ENCODE assay signal across 10 cellular contexts in genomic region chr11:6705905-6706535, GRCh38. TPM values are rescaled to one million over a fixed set of nuclear protein-coding genes. Genes with fewer than 3 reads are reported as not detected.
DNase-seq lines count a peak whose midpoint lies in the region; ATAC-seq lines count a peak whose summit lies in the region.
"Had no signal": no experiment of that assay in that cellular context is flagged by ENCODE, and none has a peak within 500 bp of the region (broad histone marks: within the 10 kb centered on the region; RNA-seq: fewer than 3 reads in every experiment).

No MANE protein-coding gene starts in this region.

- H2AFZ ChIP-seq in trophoblast cell (ENCODE audit: insufficient read depth, low read length, poor library complexity), result no peak overlapping the region

- no peak overlapping the region for H2BK120ac ChIP-seq in trophoblast cell (ENCODE audit: insufficient read depth, low read length, poor library complexity)

- no peak overlapping the region for H3K18ac ChIP-seq in trophoblast cell (ENCODE audit: low read length)

- H3K4me3 ChIP-seq in trophoblast cell (ENCODE audit: low read depth, low read length), result no peak overlapping the region
- H3K4me3 ChIP-seq: BLaER1 had no signal

- no peaks in the 10 kb centered on the region for H3K36me3 ChIP-seq in trophoblast cell (ENCODE audit: control insufficient read depth in 1 of 2, insufficient read depth in 2 of 2, low read length in 2 of 2)
- H3K36me3 ChIP-seq: BLaER1 had no signal

- no peaks in the 10 kb centered on the region for H3K9me3 Mint-ChIP-seq in activated T-helper 2 cell treated with anti-CD3 and anti-CD28 coated beads, Interferon-gamma antibody, Interleukin-2, Interleukin-4, amounts not matched to agents 10 μg/mL and 5 μg/mL and 100 μg/mL, durations not matched to agents 14 hours and 24 hours and 36 hours
- H3K9me3 Mint-ChIP-seq: activated naive CD8-positive, alpha-beta T cell treated with anti-CD3 and anti-CD28 coated beads, Interleukin-2, amount 10 ng/mL, durations not matched to agents 7 days and 5 days had no signal

- no peak overlapping the region for H3K27ac ChIP-seq in trophoblast cell (ENCODE audit: low read depth, low read length)
- H3K27ac ChIP-seq: BLaER1 had no signal

- ATAC-seq in HG02678 (IDR thresholded peaks at IDR 0.05; ENCODE audit: unreplicated experiment), result no peak

- intact Hi-C loops in activated T-helper 2 cell treated with anti-CD3 and anti-CD28 coated beads, Interferon-gamma antibody, Interleukin-2, Interleukin-4, amounts not matched to agents 10 μg/mL and 5 μg/mL and 100 μg/mL, durations not matched to agents 14 hours and 24 hours and 36 hours (cut with micrococcal nuclease), result loop anchor here (1.0 kb wide), 1 partner anchor 175 kb away; no protein-coding TSS in a partner anchor

- H4K12ac ChIP-seq in trophoblast cell (ENCODE audit: low read depth, low read length), result no peak overlapping the region

- no peaks in the 10 kb centered on the region for H3K27me3 Mint-ChIP-seq in activated T-helper 2 cell treated with anti-CD3 and anti-CD28 coated beads, Interferon-gamma antibody, Interleukin-2, Interleukin-4, amounts not matched to agents 10 μg/mL and 5 μg/mL and 100 μg/mL, durations not matched to agents 14 hours and 24 hours and 36 hours (ENCODE audit: low read depth)
- H3K27me3 Mint-ChIP-seq: activated naive CD8-positive, alpha-beta T cell treated with anti-CD3 and anti-CD28 coated beads, Interleukin-2, amount 10 ng/mL, durations not matched to agents 7 days and 5 days had no signal

- H3K27me3 ChIP-seq in trophoblast cell (ENCODE audit: insufficient read depth, low read length), result no peaks in the 10 kb centered on the region
- H3K27me3 ChIP-seq: BLaER1 had no signal

- H2AK5ac ChIP-seq in trophoblast cell (ENCODE audit: low read length), result no peak overlapping the region

- DNase-seq in DMS 273 (lab: John Stamatoyannopoulos, UW; ENCODE audit: unreplicated experiment), result peak; percentile 67
- no peak for DNase-seq in DMS 273 treated with DMSO at 0.1 percent for 48 hours (lab: John Stamatoyannopoulos, UW)
- DNase-seq in HCEC 1CT, result peak; percentile 57
- peak; percentile 5 to 43 for DNase-seq in NOMO-1 (lab: John Stamatoyannopoulos, UW; ENCODE audit: unreplicated experiment in 2 of 2)
- DNase-seq in activated T-helper 2 cell treated with anti-CD3 and anti-CD28 coated beads, Interferon-gamma antibody, Interleukin-2, Interleukin-4, amounts not matched to agents 10 μg/mL and 5 μg/mL and 100 μg/mL, durations not matched to agents 14 hours and 24 hours and 36 hours (ENCODE audit: low spot score), result peak; percentile 16
- DNase-seq in germinal center (ENCODE audit: low spot score), result peak; percentile 51
- DNase-seq in trophoblast cell, result peak; percentile 49 to 85
- DNase-seq: activated naive CD8-positive, alpha-beta T cell treated with anti-CD3 and anti-CD28 coated beads, Interleukin-2, amount 10 ng/mL, durations not matched to agents 7 days and 5 days had no signal

- no CpG with 5 or more reads among the region's 7 CpGs for WGBS in trophoblast cell (ENCODE audit: extremely low coverage, insufficient coverage, insufficient read length)

- H2BK5ac ChIP-seq in trophoblast cell (ENCODE audit: low read depth, low read length, poor library complexity), result no peak overlapping the region

- no peak overlapping the region for H4K91ac ChIP-seq in trophoblast cell (ENCODE audit: low read depth, low read length)

- no peak overlapping the region for H3K27ac Mint-ChIP-seq in activated T-helper 2 cell treated with anti-CD3 and anti-CD28 coated beads, Interferon-gamma antibody, Interleukin-2, Interleukin-4, amounts not matched to agents 10 μg/mL and 5 μg/mL and 100 μg/mL, durations not matched to agents 14 hours and 24 hours and 36 hours

- no peaks in the 10 kb centered on the region for H3K4me1 ChIP-seq in trophoblast cell (ENCODE audit: control insufficient read depth in 1 of 2, insufficient read depth in 2 of 2, low read length in 2 of 2)
- H3K4me1 ChIP-seq: BLaER1 had no signal

- H3K23ac ChIP-seq in trophoblast cell (ENCODE audit: low read length), result no peak overlapping the region

- H3K4me3 Mint-ChIP-seq in activated T-helper 2 cell treated with anti-CD3 and anti-CD28 coated beads, Interferon-gamma antibody, Interleukin-2, Interleukin-4, amounts not matched to agents 10 μg/mL and 5 μg/mL and 100 μg/mL, durations not matched to agents 14 hours and 24 hours and 36 hours (ENCODE audit: low read depth), result no peak overlapping the region
- H3K4me3 Mint-ChIP-seq: activated naive CD8-positive, alpha-beta T cell treated with anti-CD3 and anti-CD28 coated beads, Interleukin-2, amount 10 ng/mL, durations not matched to agents 7 days and 5 days had no signal

- no peak overlapping the region for H2BK12ac ChIP-seq in trophoblast cell (ENCODE audit: low read length)

- H4K8ac ChIP-seq in trophoblast cell (ENCODE audit: low read depth, low read length), result no peak overlapping the region

- no peak overlapping the region for H3K4ac ChIP-seq in trophoblast cell (ENCODE audit: low read depth, low read length)

- H3K4me2 ChIP-seq in trophoblast cell (ENCODE audit: low read length), result no peak overlapping the region
- H3K4me2 ChIP-seq: BLaER1 had no signal

- no peaks in the 10 kb centered on the region for H3K9me3 ChIP-seq in trophoblast cell (ENCODE audit: insufficient read depth, low read depth, low read length)
- H3K9me3 ChIP-seq: BLaER1 had no signal

- H3K79me2 ChIP-seq in trophoblast cell (ENCODE audit: control insufficient read depth, insufficient read depth, low read length, poor library complexity), result no peaks in the 10 kb centered on the region

- H3K9ac ChIP-seq in trophoblast cell (ENCODE audit: low read length), result no peak overlapping the region
- H3K9ac ChIP-seq: BLaER1 had no signal

- no peak overlapping the region for H3K14ac ChIP-seq in trophoblast cell (ENCODE audit: low read length)

- peaks cover 8% of the 10 kb centered on the region for H3K4me1 Mint-ChIP-seq in activated T-helper 2 cell treated with anti-CD3 and anti-CD28 coated beads, Interferon-gamma antibody, Interleukin-2, Interleukin-4, amounts not matched to agents 10 μg/mL and 5 μg/mL and 100 μg/mL, durations not matched to agents 14 hours and 24 hours and 36 hours (ENCODE audit: low read depth)
- H3K4me1 Mint-ChIP-seq: activated naive CD8-positive, alpha-beta T cell treated with anti-CD3 and anti-CD28 coated beads, Interleukin-2, amount 10 ng/mL, durations not matched to agents 7 days and 5 days had no signal

- no peaks in the 10 kb centered on the region for H3K79me1 ChIP-seq in trophoblast cell (ENCODE audit: low read length)

- H3K36me3 Mint-ChIP-seq in activated T-helper 2 cell treated with anti-CD3 and anti-CD28 coated beads, Interferon-gamma antibody, Interleukin-2, Interleukin-4, amounts not matched to agents 10 μg/mL and 5 μg/mL and 100 μg/mL, durations not matched to agents 14 hours and 24 hours and 36 hours (ENCODE audit: low read depth), result peaks cover 5% of the 10 kb centered on the region

RNA-seq across cellular contexts. Expression of gene MRPL17, which starts 22.9 kb away (rescaled TPM):
- 103 and 108 TPM in 2 replicates for total RNA-seq in activated T-helper 2 cell treated with anti-CD3 and anti-CD28 coated beads, Interferon-gamma antibody, Interleukin-2, Interleukin-4, amounts not matched to agents 10 μg/mL and 5 μg/mL and 100 μg/mL, durations not matched to agents 14 hours and 24 hours and 36 hours
- polyA plus RNA-seq in trophoblast cell (2013), result 49.7 and 53.2 TPM in 2 replicates

RNA-seq across cellular contexts. Expression of gene DCHS1, which starts 50.4 kb away (rescaled TPM):
- 0.51 and 0.57 TPM in 2 replicates for total RNA-seq in activated T-helper 2 cell treated with anti-CD3 and anti-CD28 coated beads, Interferon-gamma antibody, Interleukin-2, Interleukin-4, amounts not matched to agents 10 μg/mL and 5 μg/mL and 100 μg/mL, durations not matched to agents 14 hours and 24 hours and 36 hours
- 1.7 and 1.9 TPM in 2 replicates for polyA plus RNA-seq in trophoblast cell (2013)
